Comparison of ENCODE assay signal across 9 cellular contexts in the genomic region with DNA sequence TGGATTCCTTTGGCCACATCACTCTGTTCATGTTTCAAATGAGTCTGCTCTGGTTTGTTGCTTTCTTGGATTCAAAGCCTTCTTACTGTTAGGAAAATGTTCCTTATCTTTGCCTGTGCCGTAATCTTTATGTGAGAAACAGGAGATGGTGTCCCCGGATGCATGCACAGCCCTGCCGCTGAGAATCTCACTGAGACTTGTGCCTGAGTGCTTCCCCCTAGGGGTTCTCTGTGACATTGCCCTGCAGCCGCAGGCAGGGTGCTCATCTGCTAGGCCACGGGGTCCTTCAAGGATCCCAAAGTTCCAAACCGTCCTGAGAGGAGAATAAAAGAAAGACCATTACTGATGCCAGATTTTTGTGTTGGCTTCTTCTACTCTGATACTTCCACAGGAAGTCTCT.
A peak's percentile ranks its signal among the peaks of the same experiment; 100 is the strongest.
DNase-seq lines count a peak whose midpoint lies in the region; ATAC-seq, FAIRE-seq and TF ChIP-seq lines count a peak whose summit lies in the region.
"Had no signal": no experiment of that assay in that cellular context is flagged by ENCODE, and none has a peak within 500 bp of the region (broad histone marks: within the 10 kb centered on the region; RNA-seq: fewer than 3 reads in every experiment).

No MANE protein-coding gene starts in this region.

- TF ChIP-seq POLR2A in GM12891 (IDR thresholded peaks at IDR 0.05; ENCODE audit: low read depth, low read length) = no peak

- peaks cover 3% of the 10 kb centered on the region for H3K27me3 Mint-ChIP-seq in glutamatergic neuron (ENCODE audit: unreplicated experiment)

- DNase-seq in AG10803 (ENCODE audit: low read depth) (no peak), GM13976 (ENCODE audit: low spot score) (peak; percentile 52), OCI-M1 (lab: John Stamatoyannopoulos, UW) (peak; percentile 56), glutamatergic neuron (no peak), GM12891 (ENCODE audit: insufficient read length, low spot score) (no peak), RCC 7860 (ENCODE audit: low spot score) (no peak)
- no peak for DNase-seq in stimulated activated effector memory CD8-positive, alpha-beta T cell treated with anti-CD3 and anti-CD28 coated beads, Interleukin-12 subunit alpha, Interleukin-12 subunit beta, amount 100 ng/mL, for 72 hours (ENCODE audit: low spot score in 2 of 2)

- no peak overlapping the region for H3K4me3 Mint-ChIP-seq in glutamatergic neuron (ENCODE audit: unreplicated experiment)
- H3K4me3 Mint-ChIP-seq in stimulated activated effector memory CD8-positive, alpha-beta T cell treated with anti-CD3 and anti-CD28 coated beads, Interleukin-12 subunit alpha, Interleukin-12 subunit beta, amount 100 ng/mL, for 72 hours = no peak overlapping the region

- ATAC-seq in stimulated activated effector memory CD8-positive, alpha-beta T cell treated with anti-CD3 and anti-CD28 coated beads, Interleukin-12 subunit alpha, Interleukin-12 subunit beta, amount 100 ng/mL, for 72 hours = no peak
- ATAC-seq in HG03045 (IDR thresholded peaks at IDR 0.05; ENCODE audit: unreplicated experiment) = no peak

- H3K4me1 Mint-ChIP-seq in glutamatergic neuron (ENCODE audit: low read depth, unreplicated experiment) = no peaks in the 10 kb centered on the region
- H3K4me1 Mint-ChIP-seq in stimulated activated effector memory CD8-positive, alpha-beta T cell treated with anti-CD3 and anti-CD28 coated beads, Interleukin-12 subunit alpha, Interleukin-12 subunit beta, amount 100 ng/mL, for 72 hours = peaks cover 8% of the 10 kb centered on the region

- H3K9me3 Mint-ChIP-seq in glutamatergic neuron (ENCODE audit: unreplicated experiment) = peaks cover under 1% of the 10 kb centered on the region
- no peaks in the 10 kb centered on the region for H3K9me3 Mint-ChIP-seq in stimulated activated effector memory CD8-positive, alpha-beta T cell treated with anti-CD3 and anti-CD28 coated beads, Interleukin-12 subunit alpha, Interleukin-12 subunit beta, amount 100 ng/mL, for 72 hours

- TF ChIP-seq CTCF in AG10803 (conservative IDR thresholded peaks at IDR 0.05; ENCODE audit: low read length) = peak; percentile 38
- TF ChIP-seq CTCF in GM13976 (IDR thresholded peaks at IDR 0.05; ENCODE audit: borderline replicate concordance, control extremely low read depth, extremely low read depth, insufficient read depth, missing control alignments) = peak; percentile 51
- TF ChIP-seq CTCF in glutamatergic neuron (IDR thresholded peaks at IDR 0.05; ENCODE audit: partially characterized antibody, unreplicated experiment) = peak; percentile 46

- no peak for FAIRE-seq in GM12891 (lab: Jason Lieb, UNC)
- no peak for FAIRE-seq in RCC 7860 (lab: Jason Lieb, UNC)

- H3K36me3 Mint-ChIP-seq in glutamatergic neuron (ENCODE audit: unreplicated experiment) = no peaks in the 10 kb centered on the region
- no peaks in the 10 kb centered on the region for H3K36me3 Mint-ChIP-seq in stimulated activated effector memory CD8-positive, alpha-beta T cell treated with anti-CD3 and anti-CD28 coated beads, Interleukin-12 subunit alpha, Interleukin-12 subunit beta, amount 100 ng/mL, for 72 hours

- H3K27ac Mint-ChIP-seq in glutamatergic neuron (ENCODE audit: unreplicated experiment) = no peak overlapping the region
- no peak overlapping the region for H3K27ac Mint-ChIP-seq in stimulated activated effector memory CD8-positive, alpha-beta T cell treated with anti-CD3 and anti-CD28 coated beads, Interleukin-12 subunit alpha, Interleukin-12 subunit beta, amount 100 ng/mL, for 72 hours

- in situ Hi-C loops in GM13976 (cut with MboI; ENCODE audit: low sequenced_read_pairs, unreplicated experiment) = no loop called here

- H3K4me3 ChIP-seq in AG10803 (ENCODE audit: low read length) = no peak overlapping the region
- H3K4me3 ChIP-seq: skin epidermis had no signal

TF ChIP-seq in GM12891, 5 proteins besides CTCF, POLR2A, EP300 and RAD21:
- TF ChIP-seq SPI1 (IDR thresholded peaks at IDR 0.05; ENCODE audit: low read depth, low read length) (no peak), TAF1 (IDR thresholded peaks at IDR 0.05; ENCODE audit: low read depth, low read length) (no peak), PAX5 (IDR thresholded peaks at IDR 0.05; ENCODE audit: insufficient read depth, low read length, severe bottlenecking) (no peak), POU2F2 (IDR thresholded peaks at IDR 0.05; ENCODE audit: low read depth, low read length) (no peak), POLR2AphosphoS5 (IDR thresholded peaks at IDR 0.05; ENCODE audit: low read depth, low read length) (no peak)

Comparison
In these comparisons a context has a peak if more than half of its experiments do, and no peak if none do; other contexts are left out.
1. DNase-seq: peak in GM13976 (single experiment) and OCI-M1 (single experiment); none in AG10803 (single experiment), glutamatergic neuron (single experiment), stimulated activated effector memory CD8-positive, alpha-beta T cell treated with anti-CD3 and anti-CD28 coated beads, Interleukin-12 subunit alpha, Interleukin-12 subunit beta, amount 100 ng/mL, for 72 hours (0 of 2), GM12891 (single experiment) and RCC 7860 (single experiment).
2. Peak in every context shown above with its lines, with median percentiles within 50 percentile points of each other: CTCF ChIP-seq.